ENCODE assay signal across 9 cellular contexts in the genomic region with DNA sequence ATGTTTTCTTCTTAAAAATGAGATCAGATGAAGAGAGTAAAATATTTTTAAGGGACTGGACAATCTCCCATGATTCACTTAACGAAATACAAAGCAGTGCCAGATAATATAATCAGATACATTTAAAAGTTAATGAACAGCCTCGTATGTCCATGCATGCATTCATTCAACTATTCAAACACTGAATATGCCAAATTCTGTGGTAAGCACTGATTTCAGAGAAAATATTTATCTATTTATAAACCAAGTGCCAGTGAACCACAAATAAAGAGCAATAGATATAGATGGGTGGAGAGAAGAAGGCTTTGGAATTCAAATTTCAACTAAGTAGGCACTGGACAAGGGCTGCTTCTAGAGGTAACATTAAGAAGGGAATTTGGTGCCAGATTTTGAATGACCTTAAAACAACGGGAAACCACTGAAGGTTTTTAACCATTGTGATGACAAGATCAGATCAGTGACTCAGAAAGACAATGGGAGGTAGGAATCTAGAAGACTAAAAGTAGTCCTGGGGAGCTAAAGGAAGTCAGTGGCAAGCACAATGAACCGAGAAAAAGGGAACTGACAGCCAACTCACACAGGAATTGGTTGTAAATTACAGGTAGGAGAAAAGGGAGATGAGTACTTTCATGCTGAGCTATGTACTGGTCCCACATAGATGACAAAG. TPM values are rescaled to one million over a fixed set of nuclear protein-coding genes. Genes with fewer than 3 reads are reported as not detected.
DNase-seq lines count a peak whose midpoint lies in the region; ATAC-seq and TF ChIP-seq lines count a peak whose summit lies in the region.
"Had no signal": no experiment of that assay in that cellular context is flagged by ENCODE, and none has a peak within 500 bp of the region (broad histone marks: within the 10 kb centered on the region; RNA-seq: fewer than 3 reads in every experiment).

No MANE protein-coding gene starts in this region.

- no peak for ATAC-seq in natural killer cell treated with Interleukin-12 subunit alpha and Interleukin-12 subunit beta and Interleukin-15 and Interleukin-18, amount 100 ng/mL, for 72 hours
- no peak for ATAC-seq in natural killer cell
- no peak for ATAC-seq in GM18907 (IDR thresholded peaks at IDR 0.05; ENCODE audit: unreplicated experiment)
- ATAC-seq: Panc1 had no signal

- TF ChIP-seq CTCF in natural killer cell (IDR thresholded peaks at IDR 0.05) (no peak), epithelial cell of esophagus (IDR thresholded peaks at IDR 0.05; ENCODE audit: insufficient read depth, low read depth, low read length, missing control alignments) (no peak)

- peak overlapping the region; percentile 1 to 5 for H3K27ac Mint-ChIP-seq in natural killer cell treated with Interleukin-12 subunit alpha and Interleukin-12 subunit beta and Interleukin-15 and Interleukin-18, amount 100 ng/mL, for 72 hours
- H3K27ac Mint-ChIP-seq in natural killer cell = peak overlapping the region in 1 of 2 donors; percentile 14
- H3K27ac Mint-ChIP-seq in T-helper 2 cell treated with Interferon-gamma antibody and Interleukin-4, amounts not matched to agents 5 μg/mL and 100 μg/mL, for 36 hours = no peak overlapping the region

- H3K4me3 ChIP-seq in epithelial cell of esophagus (ENCODE audit: low read length) = no peak overlapping the region

- no peak for DNase-seq in natural killer cell treated with Interleukin-12 subunit alpha and Interleukin-12 subunit beta and Interleukin-15 and Interleukin-18, amount 100 ng/mL, for 72 hours (ENCODE audit: low spot score)
- DNase-seq in natural killer cell (no peak), NOMO-1 (lab: John Stamatoyannopoulos, UW; ENCODE audit: unreplicated experiment in 2 of 2) (peak; percentile 1 to 21), epithelial cell of esophagus (ENCODE audit: low read depth) (peak; percentile 19), NCI-H2107 treated with DMSO at 0.1 percent for 48 hours (lab: John Stamatoyannopoulos, UW; ENCODE audit: unreplicated experiment) (no peak), Ammon's horn (ENCODE audit: low spot score) (no peak)
- DNase-seq in T-helper 2 cell treated with Interferon-gamma antibody and Interleukin-4, amounts not matched to agents 5 μg/mL and 100 μg/mL, for 36 hours (ENCODE audit: low spot score) = no peak

- peaks cover 4% of the 10 kb centered on the region for H3K36me3 Mint-ChIP-seq in natural killer cell treated with Interleukin-12 subunit alpha and Interleukin-12 subunit beta and Interleukin-15 and Interleukin-18, amount 100 ng/mL, for 72 hours
- peaks cover 8% of the 10 kb centered on the region for H3K36me3 Mint-ChIP-seq in natural killer cell
- peaks cover 26% of the 10 kb centered on the region for H3K36me3 Mint-ChIP-seq in T-helper 2 cell treated with Interferon-gamma antibody and Interleukin-4, amounts not matched to agents 5 μg/mL and 100 μg/mL, for 36 hours (ENCODE audit: low read depth)

- intact Hi-C loops in natural killer cell (cut with micrococcal nuclease) = no loop called here

- peaks cover 8 to 13% of the 10 kb centered on the region in 2 donors for H3K4me1 Mint-ChIP-seq in natural killer cell treated with Interleukin-12 subunit alpha and Interleukin-12 subunit beta and Interleukin-15 and Interleukin-18, amount 100 ng/mL, for 72 hours (ENCODE audit: low read depth in 2 of 2)
- H3K4me1 Mint-ChIP-seq in natural killer cell = peaks cover 19 to 31% of the 10 kb centered on the region in 2 donors
- H3K4me1 Mint-ChIP-seq in T-helper 2 cell treated with Interferon-gamma antibody and Interleukin-4, amounts not matched to agents 5 μg/mL and 100 μg/mL, for 36 hours (ENCODE audit: low read depth) = peaks cover 16% of the 10 kb centered on the region

- H3K27me3 Mint-ChIP-seq in natural killer cell treated with Interleukin-12 subunit alpha and Interleukin-12 subunit beta and Interleukin-15 and Interleukin-18, amount 100 ng/mL, for 72 hours = no peaks in the 10 kb centered on the region
- no peaks in the 10 kb centered on the region for H3K27me3 Mint-ChIP-seq in natural killer cell (ENCODE audit: low read depth in 2 of 2)
- H3K27me3 Mint-ChIP-seq in T-helper 2 cell treated with Interferon-gamma antibody and Interleukin-4, amounts not matched to agents 5 μg/mL and 100 μg/mL, for 36 hours (ENCODE audit: low read depth) = no peaks in the 10 kb centered on the region

- no peak overlapping the region for H3K4me3 Mint-ChIP-seq in natural killer cell treated with Interleukin-12 subunit alpha and Interleukin-12 subunit beta and Interleukin-15 and Interleukin-18, amount 100 ng/mL, for 72 hours
- no peak overlapping the region for H3K4me3 Mint-ChIP-seq in natural killer cell
- H3K4me3 Mint-ChIP-seq in T-helper 2 cell treated with Interferon-gamma antibody and Interleukin-4, amounts not matched to agents 5 μg/mL and 100 μg/mL, for 36 hours = no peak overlapping the region

- no peaks in the 10 kb centered on the region for H3K9me3 Mint-ChIP-seq in natural killer cell treated with Interleukin-12 subunit alpha and Interleukin-12 subunit beta and Interleukin-15 and Interleukin-18, amount 100 ng/mL, for 72 hours
- no peaks in the 10 kb centered on the region for H3K9me3 Mint-ChIP-seq in natural killer cell
- H3K9me3 Mint-ChIP-seq in T-helper 2 cell treated with Interferon-gamma antibody and Interleukin-4, amounts not matched to agents 5 μg/mL and 100 μg/mL, for 36 hours = no peaks in the 10 kb centered on the region

RNA-seq across cellular contexts. Expression of gene ELOVL6, which starts 14.2 kb away (rescaled TPM):
- 10 to 100 TPM; 20.2 to 26.5 TPM for total RNA-seq in natural killer cell treated with Interleukin-12 subunit alpha and Interleukin-12 subunit beta and Interleukin-15 and Interleukin-18, amount 100 ng/mL, for 72 hours
- total RNA-seq in natural killer cell = 10 to 100 TPM; 25.0 to 35.2 (median 30.9) TPM

Comparison
In these comparisons a context has a peak if more than half of its experiments do, and no peak if none do; other contexts are left out.
1. DNase-seq: peak in NOMO-1 (2 of 2) and epithelial cell of esophagus (single experiment); none in natural killer cell treated with Interleukin-12 subunit alpha and Interleukin-12 subunit beta and Interleukin-15 and Interleukin-18, amount 100 ng/mL, for 72 hours (single experiment), natural killer cell (single experiment), T-helper 2 cell treated with Interferon-gamma antibody and Interleukin-4, amounts not matched to agents 5 μg/mL and 100 μg/mL, for 36 hours (single experiment), NCI-H2107 treated with DMSO at 0.1 percent for 48 hours (single experiment) and Ammon's horn (single experiment).